8 cellular contexts compared by ENCODE assay signal in the genomic region with DNA sequence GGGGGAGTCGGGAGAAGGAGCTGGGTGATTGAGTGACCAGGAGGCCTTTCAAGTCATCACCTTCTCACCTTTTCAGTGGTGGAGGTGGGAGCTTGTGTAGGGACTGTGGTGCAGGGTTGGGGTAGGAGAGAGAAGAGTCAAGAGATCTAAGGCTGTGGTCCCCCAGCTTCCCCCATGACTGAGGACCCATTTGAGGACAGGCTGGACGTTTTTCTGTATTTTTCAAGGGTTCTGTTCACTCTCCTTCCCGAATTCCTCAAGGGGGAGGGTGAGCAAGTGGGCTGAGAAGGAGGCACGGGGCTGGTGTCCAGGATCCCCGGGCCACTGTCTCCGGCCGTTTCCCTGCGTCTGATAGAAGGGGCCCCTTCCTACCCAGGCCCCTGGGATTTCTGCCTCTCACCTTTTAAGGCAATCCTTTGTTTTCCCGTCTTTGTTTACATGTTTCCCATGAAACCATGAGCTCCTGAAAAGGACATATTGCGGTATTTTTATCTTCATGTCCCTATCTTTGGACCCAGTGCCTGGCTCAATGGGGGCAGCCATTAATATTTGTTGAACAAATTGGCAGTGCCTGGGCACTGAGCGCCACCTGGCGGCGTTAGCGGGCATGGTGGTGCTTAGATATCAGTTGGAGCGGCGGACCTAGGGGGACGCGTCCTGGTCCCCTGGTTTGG. TPM values are rescaled to one million over a fixed set of nuclear protein-coding genes. Genes with fewer than 3 reads are reported as not detected.
DNase-seq lines count a peak whose midpoint lies in the region; ATAC-seq and TF ChIP-seq lines count a peak whose summit lies in the region.

No MANE protein-coding gene starts in this region.

- TF ChIP-seq POLR2A in Peyer's patch (IDR thresholded peaks at IDR 0.05): no peak
- TF ChIP-seq POLR2A in suprapubic skin (IDR thresholded peaks at IDR 0.05): no peak

- intact Hi-C loops in activated T-helper 1 cell treated with anti-CD3 and anti-CD28 coated beads, Interleukin-12 subunit alpha, Interleukin-12 subunit beta, Interleukin-2, Interleukin-4 antibody, amounts not matched to agents 30 ng/mL and 10 ng/mL and 1 ng/mL, durations not matched to agents 14 hours and 24 hours and 36 hours (cut with micrococcal nuclease): loop anchor here (1.0 kb wide), 5 partner anchors 36 to 244 kb away; a partner anchor contains a TSS

- CTCF ChIA-PET in CD8-positive, alpha-beta memory T cell (lab: Charles Lee): interaction anchor here (0.6 to 10.9 kb wide), 26 partner anchors 9 to 255 kb away, joined by 3 to 88 read pairs (median 4); a partner anchor contains a TSS

- peaks cover 0 to 3% of the 10 kb centered on the region in 2 donors for H3K27me3 Mint-ChIP-seq in CD8-positive, alpha-beta memory T cell
- H3K27me3 Mint-ChIP-seq in activated T-helper 1 cell treated with anti-CD3 and anti-CD28 coated beads, Interleukin-12 subunit alpha, Interleukin-12 subunit beta, Interleukin-2, Interleukin-4 antibody, amounts not matched to agents 30 ng/mL and 10 ng/mL and 1 ng/mL, durations not matched to agents 14 hours and 24 hours and 36 hours (ENCODE audit: insufficient read depth): peaks cover 10% of the 10 kb centered on the region

- TF ChIP-seq CTCF in Peyer's patch (IDR thresholded peaks at IDR 0.05) (peak; percentile 86 to 99 (median 96)), neutrophil (IDR thresholded peaks at IDR 0.05) (peak; percentile 94), suprapubic skin (IDR thresholded peaks at IDR 0.05) (peak; percentile 85 to 91)

- peaks cover 40% of the 10 kb centered on the region for H3K4me1 ChIP-seq in CD8-positive, alpha-beta memory T cell (ENCODE audit: insufficient read depth, low read length)
- H3K4me1 ChIP-seq in Peyer's patch (peaks cover 2 to 33% (median 11%) of the 10 kb centered on the region in 4 donors), neutrophil (ENCODE audit: control insufficient read depth in 1 of 2, insufficient read depth in 1 of 2, low read depth in 1 of 2, low read length in 1 of 2) (peaks cover 39 to 44% of the 10 kb centered on the region in 2 experiments), suprapubic skin (peaks cover 45% of the 10 kb centered on the region)

- H3K9me3 Mint-ChIP-seq in CD8-positive, alpha-beta memory T cell: no peaks in the 10 kb centered on the region
- no peaks in the 10 kb centered on the region for H3K9me3 Mint-ChIP-seq in activated T-helper 1 cell treated with anti-CD3 and anti-CD28 coated beads, Interleukin-12 subunit alpha, Interleukin-12 subunit beta, Interleukin-2, Interleukin-4 antibody, amounts not matched to agents 30 ng/mL and 10 ng/mL and 1 ng/mL, durations not matched to agents 14 hours and 24 hours and 36 hours

- H3K9me3 ChIP-seq in CD8-positive, alpha-beta memory T cell (ENCODE audit: low read length): no peaks in the 10 kb centered on the region
- H3K9me3 ChIP-seq in Peyer's patch (no peaks in the 10 kb centered on the region), neutrophil (no peaks in the 10 kb centered on the region), suprapubic skin (no peaks in the 10 kb centered on the region)

- peaks cover 51 to 62% (median 54%) of the 10 kb centered on the region in 3 donors for H3K4me1 Mint-ChIP-seq in CD8-positive, alpha-beta memory T cell
- H3K4me1 Mint-ChIP-seq in activated T-helper 1 cell treated with anti-CD3 and anti-CD28 coated beads, Interleukin-12 subunit alpha, Interleukin-12 subunit beta, Interleukin-2, Interleukin-4 antibody, amounts not matched to agents 30 ng/mL and 10 ng/mL and 1 ng/mL, durations not matched to agents 14 hours and 24 hours and 36 hours (ENCODE audit: low read depth): peaks cover 28% of the 10 kb centered on the region

- no peaks in the 10 kb centered on the region for H3K36me3 Mint-ChIP-seq in CD8-positive, alpha-beta memory T cell
- H3K36me3 Mint-ChIP-seq in activated T-helper 1 cell treated with anti-CD3 and anti-CD28 coated beads, Interleukin-12 subunit alpha, Interleukin-12 subunit beta, Interleukin-2, Interleukin-4 antibody, amounts not matched to agents 30 ng/mL and 10 ng/mL and 1 ng/mL, durations not matched to agents 14 hours and 24 hours and 36 hours (ENCODE audit: low read depth): no peaks in the 10 kb centered on the region

- H3K4me3 ChIP-seq in CD8-positive, alpha-beta memory T cell (ENCODE audit: low read length): no peak overlapping the region
- H3K4me3 ChIP-seq in Peyer's patch: no peak overlapping the region
- peak overlapping the region in 1 of 2 experiments; percentile 30 for H3K4me3 ChIP-seq in neutrophil (ENCODE audit: low read depth in 1 of 2, low read length in 1 of 2)
- no peak overlapping the region for H3K4me3 ChIP-seq in suprapubic skin

- no peak for ATAC-seq in GM21786 (IDR thresholded peaks at IDR 0.05; ENCODE audit: unreplicated experiment)

- peak overlapping the region in 4 of 8 donors; percentile 8 to 73 (median 62) for H3K27ac Mint-ChIP-seq in CD8-positive, alpha-beta memory T cell
- peak overlapping the region; percentile 23 for H3K27ac Mint-ChIP-seq in activated T-helper 1 cell treated with anti-CD3 and anti-CD28 coated beads, Interleukin-12 subunit alpha, Interleukin-12 subunit beta, Interleukin-2, Interleukin-4 antibody, amounts not matched to agents 30 ng/mL and 10 ng/mL and 1 ng/mL, durations not matched to agents 14 hours and 24 hours and 36 hours

- H3K27ac ChIP-seq in CD8-positive, alpha-beta memory T cell (ENCODE audit: low read depth, low read length): no peak overlapping the region
- H3K27ac ChIP-seq in Peyer's patch (no peak overlapping the region), neutrophil (peak overlapping the region; percentile 18), suprapubic skin (no peak overlapping the region)

- peak overlapping the region in 6 of 7 donors; percentile 8 to 61 (median 32) for H3K4me3 Mint-ChIP-seq in CD8-positive, alpha-beta memory T cell
- no peak overlapping the region for H3K4me3 Mint-ChIP-seq in activated T-helper 1 cell treated with anti-CD3 and anti-CD28 coated beads, Interleukin-12 subunit alpha, Interleukin-12 subunit beta, Interleukin-2, Interleukin-4 antibody, amounts not matched to agents 30 ng/mL and 10 ng/mL and 1 ng/mL, durations not matched to agents 14 hours and 24 hours and 36 hours

- H3K27me3 ChIP-seq in CD8-positive, alpha-beta memory T cell (ENCODE audit: insufficient read depth, low read length, poor library complexity, severe bottlenecking): no peaks in the 10 kb centered on the region
- no peaks in the 10 kb centered on the region for H3K27me3 ChIP-seq in Peyer's patch
- peaks cover 17% of the 10 kb centered on the region for H3K27me3 ChIP-seq in neutrophil
- peaks cover 6% of the 10 kb centered on the region for H3K27me3 ChIP-seq in suprapubic skin

- POLR2A ChIA-PET in CD8-positive, alpha-beta memory T cell (lab: Charles Lee): interaction anchor here (1.4 kb wide), 1 partner anchor 78 kb away, joined by 5 read pairs; no protein-coding TSS in a partner anchor

- no peaks in the 10 kb centered on the region for H3K36me3 ChIP-seq in CD8-positive, alpha-beta memory T cell (ENCODE audit: insufficient read depth, low read length)
- H3K36me3 ChIP-seq in Peyer's patch: no peaks in the 10 kb centered on the region
- no peaks in the 10 kb centered on the region for H3K36me3 ChIP-seq in neutrophil
- H3K36me3 ChIP-seq in suprapubic skin: no peaks in the 10 kb centered on the region

- 20% methylated on average over 18 of the region's 18 CpGs for WGBS in suprapubic skin

- no peak for TF ChIP-seq EP300 in suprapubic skin (IDR thresholded peaks at IDR 0.05)

- peak; percentile 49 to 79 (median 63) for DNase-seq in CD8-positive, alpha-beta memory T cell
- DNase-seq in HS-27A (ENCODE audit: low read depth) (peak; percentile 1), Peyer's patch (peak; percentile 79 to 91 (median 82)), fibroblast of peridontal ligament (ENCODE audit: extremely low read depth) (peak; percentile 45), suprapubic skin (ENCODE audit: low spot score in 2 of 2) (peak in 1 of 2 donors; percentile 86)
- peak; percentile 54 for DNase-seq in activated T-helper 1 cell treated with anti-CD3 and anti-CD28 coated beads, Interleukin-12 subunit alpha, Interleukin-12 subunit beta, Interleukin-2, Interleukin-4 antibody, amounts not matched to agents 30 ng/mL and 10 ng/mL and 1 ng/mL, durations not matched to agents 14 hours and 24 hours and 36 hours (ENCODE audit: low spot score)

RNA-seq across cellular contexts. Expression of a gene that starts 9.2 kb away (rescaled TPM):
- total RNA-seq in CD8-positive, alpha-beta memory T cell: 1 to 10 TPM; 3.1 to 3.8 TPM
- 121 TPM for polyA plus RNA-seq in CD8-positive, alpha-beta memory T cell
- total RNA-seq in Peyer's patch: 10 to 100 TPM in 1 of 4 donors, 1 to 10 TPM in 3; 1.1 to 61.1 (median 6.8) TPM
- total RNA-seq in activated T-helper 1 cell treated with anti-CD3 and anti-CD28 coated beads, Interleukin-12 subunit alpha, Interleukin-12 subunit beta, Interleukin-2, Interleukin-4 antibody, amounts not matched to agents 30 ng/mL and 10 ng/mL and 1 ng/mL, durations not matched to agents 14 hours and 24 hours and 36 hours: 9.8 and 10.4 TPM in 2 replicates
- total RNA-seq in suprapubic skin: 1 to 10 TPM; 1.4 to 6.3 (median 2.9) TPM

RNA-seq across cellular contexts. Expression of a gene that starts 25.4 kb away (rescaled TPM):
- total RNA-seq in CD8-positive, alpha-beta memory T cell: under 1 TPM in 1 of 2 experiments, not detected in 1; 0.27 TPM
- not detected for polyA plus RNA-seq in CD8-positive, alpha-beta memory T cell
- total RNA-seq in Peyer's patch (100 to 1,000 TPM in 2 of 4 donors, 10 to 100 TPM in 2; 61.1 to 173 (median 107) TPM), suprapubic skin (100 to 1,000 TPM in 1 of 4 donors, 10 to 100 TPM in 3; 72.0 to 106 (median 91.5) TPM)
- 0.86 TPM in 1 of 2 replicates, not detected in the other for total RNA-seq in activated T-helper 1 cell treated with anti-CD3 and anti-CD28 coated beads, Interleukin-12 subunit alpha, Interleukin-12 subunit beta, Interleukin-2, Interleukin-4 antibody, amounts not matched to agents 30 ng/mL and 10 ng/mL and 1 ng/mL, durations not matched to agents 14 hours and 24 hours and 36 hours

Comparison
In these comparisons a context has a peak if more than half of its experiments do, and no peak if none do; other contexts are left out.
1. RNA of a gene that starts 25.4 kb away (total RNA-seq): 61.1 to 173 TPM in Peyer's patch and 72.0 to 106 TPM in suprapubic skin; 0.27 TPM in CD8-positive, alpha-beta memory T cell and 0.86 TPM in activated T-helper 1 cell treated with anti-CD3 and anti-CD28 coated beads, Interleukin-12 subunit alpha, Interleukin-12 subunit beta, Interleukin-2, Interleukin-4 antibody, amounts not matched to agents 30 ng/mL and 10 ng/mL and 1 ng/mL, durations not matched to agents 14 hours and 24 hours and 36 hours; every median in the first group is over 10 times any median in the second.
2. Peak in every context shown above with its lines, with median percentiles within 50 percentile points of each other: CTCF ChIP-seq.